ENCODE assay signal across 1 cellular context in the genomic region with DNA sequence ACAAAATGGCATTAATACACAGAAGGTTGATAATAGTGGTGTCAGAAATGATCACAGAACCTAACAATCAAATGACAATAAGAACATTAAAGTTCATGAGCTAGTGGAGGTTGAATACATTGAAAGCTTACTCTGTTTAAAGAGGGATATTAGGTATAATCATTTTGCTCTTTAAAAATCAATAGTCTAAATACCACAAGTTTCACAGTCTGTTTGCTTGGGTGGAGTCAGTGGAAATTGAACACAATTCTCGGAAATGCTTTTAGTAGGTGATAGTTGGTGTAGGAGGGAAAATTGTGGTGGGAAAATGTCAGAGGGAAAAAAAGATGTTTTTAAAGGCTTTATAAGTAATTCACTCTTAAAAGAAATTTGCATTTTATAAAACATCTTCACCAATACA.
TF ChIP-seq lines count a peak whose summit lies in the region.

No MANE protein-coding gene starts in this region.

TF ChIP-seq in HepG2, 621 proteins besides CTCF, POLR2A, EP300 and RAD21 (continued from another document):
- no peak for TF ChIP-seq THRA (CRISPR knock-in tag; IDR thresholded peaks at IDR 0.05; ENCODE audit: borderline replicate concordance)
- TF ChIP-seq, protein P1, sequence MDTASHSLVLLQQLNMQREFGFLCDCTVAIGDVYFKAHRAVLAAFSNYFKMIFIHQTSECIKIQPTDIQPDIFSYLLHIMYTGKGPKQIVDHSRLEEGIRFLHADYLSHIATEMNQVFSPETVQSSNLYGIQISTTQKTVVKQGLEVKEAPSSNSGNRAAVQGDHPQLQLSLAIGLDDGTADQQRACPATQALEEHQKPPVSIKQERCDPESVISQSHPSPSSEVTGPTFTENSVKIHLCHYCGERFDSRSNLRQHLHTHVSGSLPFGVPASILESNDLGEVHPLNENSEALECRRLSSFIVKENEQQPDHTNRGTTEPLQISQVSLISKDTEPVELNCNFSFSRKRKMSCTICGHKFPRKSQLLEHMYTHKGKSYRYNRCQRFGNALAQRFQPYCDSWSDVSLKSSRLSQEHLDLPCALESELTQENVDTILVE (CRISPR knock-in tag; IDR thresholded peaks at IDR 0.05) = no peak
- no peak for TF ChIP-seq CENPX (CRISPR knock-in tag; IDR thresholded peaks at IDR 0.05)
